Comparison of ENCODE assay signal across 8 cellular contexts in genomic region chr14:52706286-52706685, GRCh38. TPM values are rescaled to one million over a fixed set of nuclear protein-coding genes. Genes with fewer than 3 reads are reported as not detected.
DNase-seq lines count a peak whose midpoint lies in the region; ATAC-seq and TF ChIP-seq lines count a peak whose summit lies in the region.

No MANE protein-coding gene starts in this region.

- TF ChIP-seq CTCF in chondrocyte (IDR thresholded peaks at IDR 0.05) (no peak), natural killer cell (IDR thresholded peaks at IDR 0.05) (no peak), mucosa of descending colon (IDR thresholded peaks at IDR 0.05) (no peak)

- H3K4me1 Mint-ChIP-seq in T-cell = peaks cover 37 to 49% (median 46%) of the 10 kb centered on the region in 3 donors
- peaks cover 43% of the 10 kb centered on the region for H3K4me1 Mint-ChIP-seq in chondrocyte (ENCODE audit: low read depth)
- peaks cover 23 to 30% of the 10 kb centered on the region in 2 donors for H3K4me1 Mint-ChIP-seq in natural killer cell

- H3K36me3 ChIP-seq in mucosa of descending colon (ENCODE audit: low read depth) = no peaks in the 10 kb centered on the region

- H3K9me3 ChIP-seq in mucosa of descending colon = no peaks in the 10 kb centered on the region

- peaks cover 13% of the 10 kb centered on the region for H3K4me1 ChIP-seq in mucosa of descending colon (ENCODE audit: low read depth)

- peak overlapping the region; percentile 98 to 99 for H3K27ac Mint-ChIP-seq in T-cell
- peak overlapping the region; percentile 100 for H3K27ac Mint-ChIP-seq in chondrocyte (ENCODE audit: unreplicated experiment)
- peak overlapping the region; percentile 97 for H3K27ac Mint-ChIP-seq in natural killer cell

- H3K27me3 Mint-ChIP-seq in T-cell (no peaks in the 10 kb centered on the region), chondrocyte (ENCODE audit: low read depth) (no peaks in the 10 kb centered on the region), natural killer cell (ENCODE audit: low read depth in 2 of 2) (peaks cover 0 to 4% of the 10 kb centered on the region in 2 donors)

- DNase-seq in NCI-H146 (lab: John Stamatoyannopoulos, UW) = peak; percentile 14
- no peak for DNase-seq in NCI-H146 treated with DMSO at 0.1 percent for 48 hours (lab: John Stamatoyannopoulos, UW; ENCODE audit: unreplicated experiment)
- DNase-seq in T-cell = peak in 19 of 34 experiments; percentile 7 to 36 (median 20)
- DNase-seq in chondrocyte (ENCODE audit: low spot score) = no peak
- no peak for DNase-seq in natural killer cell
- DNase-seq in mucosa of descending colon = no peak

- H3K4me3 Mint-ChIP-seq in T-cell (peak overlapping the region; percentile 98 to 100 (median 99)), chondrocyte (ENCODE audit: unreplicated experiment) (peak overlapping the region; percentile 100), natural killer cell (peak overlapping the region; percentile 97)

- H3K36me3 Mint-ChIP-seq in T-cell (peaks cover 21% of the 10 kb centered on the region), chondrocyte (ENCODE audit: low read depth) (peaks cover 14% of the 10 kb centered on the region), natural killer cell (no peaks in the 10 kb centered on the region)

- ATAC-seq in T-cell (replicated peaks in 1 of 4) (peak; percentile 4 to 37 (median 28)), natural killer cell (peak in 1 of 3 donors; percentile 11), GM18870 (IDR thresholded peaks at IDR 0.05; ENCODE audit: unreplicated experiment) (no peak), mucosa of descending colon (no peak), HG02763 (IDR thresholded peaks at IDR 0.05; ENCODE audit: unreplicated experiment) (no peak)

- CTCF ChIA-PET in T-cell (lab: Charles Lee) = no interaction called here

- intact Hi-C loops in natural killer cell (cut with micrococcal nuclease) (loop anchor here (5.0 kb wide), 2 partner anchors 86 to 154 kb away; partner anchors contain the start of genes GNPNAT1, GPR137C and TXNDC16), mucosa of descending colon (cut with DNase I, micrococcal nuclease) (no loop called here)

- POLR2A ChIA-PET in T-cell (lab: Charles Lee) = interaction anchor here in 1 of 2 donors (0.9 kb wide), 1 partner anchor 36 kb away, joined by 9 read pairs; no protein-coding TSS in a partner anchor

- H3K4me3 ChIP-seq in mucosa of descending colon = no peak overlapping the region

- H3K9me3 Mint-ChIP-seq in T-cell (no peaks in the 10 kb centered on the region), chondrocyte (ENCODE audit: low read depth) (no peaks in the 10 kb centered on the region), natural killer cell (no peaks in the 10 kb centered on the region)

RNA-seq across cellular contexts. Expression of gene PSMC6, which starts 0.7 kb away (rescaled TPM):
- total RNA-seq in T-cell (100 to 1,000 TPM in 2 of 5 donors, 10 to 100 TPM in 3; 71.4 to 103 (median 74.9) TPM), chondrocyte (58.2 to 76.9 TPM (median 66.4 TPM) in 3 replicates), natural killer cell (100 to 1,000 TPM; 148 to 160 (median 159) TPM), mucosa of descending colon (10 to 100 TPM; 68.1 to 70.3 (median 69.7) TPM)

RNA-seq across cellular contexts. Expression of gene ERO1A, which starts 10.9 kb away (rescaled TPM):
- total RNA-seq in T-cell = 10 to 100 TPM; 62.7 to 97.3 (median 91.3) TPM
- 43.9 to 59.1 TPM (median 58.7 TPM) in 3 replicates for total RNA-seq in chondrocyte
- total RNA-seq in natural killer cell = 10 to 100 TPM; 35.4 to 47.7 (median 42.5) TPM
- 10 to 100 TPM; 45.1 to 67.5 (median 55.4) TPM for total RNA-seq in mucosa of descending colon

RNA-seq across cellular contexts. Expression of gene STYX, which starts 23.7 kb away (rescaled TPM):
- total RNA-seq in T-cell (10 to 100 TPM; 29.6 to 40.0 (median 36.9) TPM), chondrocyte (17.3 to 21.0 TPM (median 20.9 TPM) in 3 replicates), natural killer cell (10 to 100 TPM; 13.3 to 22.9 (median 18.3) TPM), mucosa of descending colon (10 to 100 TPM in 1 of 3 donors, 1 to 10 TPM in 2; 8.1 to 14.4 (median 9.5) TPM)

Comparison
In these comparisons a context has a peak if more than half of its experiments do, and no peak if none do; other contexts are left out.
1. DNase-seq: peak in NCI-H146 (single experiment) and T-cell (19 of 34); none in NCI-H146 treated with DMSO at 0.1 percent for 48 hours (single experiment), chondrocyte (single experiment), natural killer cell (single experiment) and mucosa of descending colon (0 of 3).
2. ATAC-seq: peak in T-cell (4 of 4); none in GM18870 (single experiment), mucosa of descending colon (single experiment) and HG02763 (single experiment).
3. Peak in every context shown above with its lines, with median percentiles within 50 percentile points of each other: H3K27ac Mint-ChIP-seq and H3K4me3 Mint-ChIP-seq.